8 cellular contexts compared by ENCODE assay signal in the genomic region with DNA sequence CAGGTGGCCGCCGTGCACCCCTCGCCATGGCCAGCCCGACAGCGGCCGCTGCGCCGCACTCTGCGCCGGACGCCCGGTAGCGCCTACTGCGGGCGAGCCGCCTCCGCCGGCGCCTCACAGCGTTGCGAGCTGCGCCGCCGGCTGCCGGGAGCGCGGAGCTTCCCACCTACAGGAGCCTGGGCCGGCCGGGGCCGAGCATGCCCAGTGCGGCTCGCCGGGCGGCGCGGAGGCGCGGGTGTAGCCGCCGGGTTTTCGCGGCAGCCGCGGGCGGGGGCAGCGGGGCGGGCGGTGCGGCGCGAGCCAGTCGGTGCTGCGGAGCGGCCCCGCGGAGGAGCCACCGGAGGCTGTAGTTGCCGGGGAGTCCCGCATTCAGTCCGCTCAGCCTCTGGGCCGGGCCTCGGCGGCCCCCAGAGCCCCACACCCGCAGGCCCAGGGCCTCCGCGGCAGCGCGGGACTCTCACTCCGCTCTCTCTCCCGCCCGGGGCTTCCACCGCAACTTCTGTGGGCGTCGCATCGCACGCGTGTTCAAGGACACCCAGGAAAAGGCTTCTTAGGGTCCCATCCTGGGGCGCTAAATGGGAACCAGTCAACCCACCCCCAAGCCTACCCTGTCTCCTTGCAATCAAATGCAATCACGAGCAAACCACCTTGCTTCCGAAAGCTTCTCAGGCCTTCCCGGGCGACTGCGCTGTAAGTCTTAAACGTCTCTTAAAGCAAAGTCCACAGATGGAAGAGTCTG. TPM values are rescaled to one million over a fixed set of nuclear protein-coding genes. Genes with fewer than 3 reads are reported as not detected.
DNase-seq lines count a peak whose midpoint lies in the region; ATAC-seq, FAIRE-seq and TF ChIP-seq lines count a peak whose summit lies in the region.

Gene MFAP3L, minus strand, starts transcription at position 143 of the 739 bp plus-strand sequence. CDS start 20,518 bp downstream, outside the sequence.

- H3K4me1 Mint-ChIP-seq in nephron, result no peaks in the 10 kb centered on the region

- peaks cover 78% of the 10 kb centered on the region for H3K27me3 Mint-ChIP-seq in nephron (ENCODE audit: low read depth)

- peak; percentile 74 for DNase-seq in Caki2 (ENCODE audit: low read depth)
- peak; percentile 87 for DNase-seq in HTR-8/SVneo (ENCODE audit: insufficient read length, low spot score)
- DNase-seq in RPMI8226, result peak; percentile 67
- DNase-seq in activated effector memory CD4-positive, alpha-beta T cell treated with anti-CD3 and anti-CD28 coated beads, Interleukin-2, amount 50 U/mL, for 16 hours, result peak; percentile 94
- DNase-seq in fibroblast of the conjunctiva (ENCODE audit: low read depth), result peak; percentile 63
- DNase-seq in stimulated activated naive CD4-positive, alpha-beta T cell (lab: John Stamatoyannopoulos, UW), result peak; percentile 68 to 82 (median 74)

- no peaks in the 10 kb centered on the region for H3K9me3 Mint-ChIP-seq in nephron

- H3K36me3 Mint-ChIP-seq in nephron (ENCODE audit: low read depth), result no peaks in the 10 kb centered on the region

- H3K27ac Mint-ChIP-seq in nephron, result peak within 1 kb of the TSS; percentile 87 to 96 (median 95)

- peak; percentile 86 for FAIRE-seq in HTR-8/SVneo (lab: Jason Lieb, UNC)

- in situ Hi-C loops in Caki2 (cut with HindIII; ENCODE audit: low pct_unique_long_range_greater_than_20kb, low sequenced_read_pairs), result loop anchor here (25.0 kb wide), 1 partner anchor 214 kb away; no protein-coding TSS in a partner anchor

- H3K4me3 Mint-ChIP-seq in nephron, result peak within 1 kb of the TSS; percentile 92 to 97 (median 95)

- peak; percentile 79 for ATAC-seq in GM21423 (IDR thresholded peaks at IDR 0.05; ENCODE audit: unreplicated experiment)

- peak in 1 of 3 experiments; percentile 15 for TF ChIP-seq CTCF in nephron (IDR thresholded peaks at IDR 0.05; ENCODE audit: unreplicated experiment in 3 of 3)

RNA-seq across cellular contexts. Expression of gene MFAP3L, which starts in this region (rescaled TPM):
- 1.9 TPM in 2 replicates for total RNA-seq in Caki2 (2014; rRNA removed; shearing (Covaris generic); ENCODE audit: low replicate concordance)

Comparison
In these comparisons a context has a peak if more than half of its experiments do, and no peak if none do; other contexts are left out.
1. Peak in every context shown above with its lines: DNase-seq and ATAC-seq.